ENCODE assay signal across 1 cellular context in the genomic region with DNA sequence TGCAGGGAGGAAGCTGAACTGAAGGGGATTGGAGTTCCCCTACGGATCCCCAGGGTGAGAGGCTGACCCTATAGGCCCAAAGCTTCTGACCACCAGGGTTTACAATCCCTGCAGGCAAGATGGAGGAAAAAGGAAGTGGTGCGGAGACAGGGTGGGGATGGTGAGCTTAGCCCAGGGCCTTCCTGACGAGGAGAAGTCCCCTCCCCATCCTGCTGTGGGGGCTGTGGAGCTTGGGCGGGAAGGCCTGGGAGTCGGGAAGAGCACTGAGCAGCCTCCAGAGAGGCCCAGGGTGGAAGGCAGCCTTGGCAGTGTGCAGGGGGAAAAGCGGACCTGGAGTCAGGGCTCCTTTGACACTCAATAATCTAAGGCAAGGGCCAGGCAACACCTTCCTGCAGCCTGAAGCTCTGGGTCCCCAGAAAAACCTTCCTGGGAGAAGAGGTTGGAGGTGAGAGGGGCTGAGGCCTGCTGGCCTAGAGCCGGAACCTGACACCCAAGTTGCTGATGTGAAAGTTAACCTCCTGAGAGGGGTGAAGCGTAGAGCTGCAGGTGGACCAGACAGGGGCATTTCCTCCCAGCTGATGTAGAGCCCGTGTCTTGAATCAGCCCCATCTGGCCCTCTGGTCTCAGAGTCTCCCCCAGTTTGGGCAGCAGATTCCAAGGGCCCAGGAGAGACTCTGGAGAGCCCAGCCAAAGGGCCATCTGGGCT.
TF ChIP-seq lines count a peak whose summit lies in the region.

No MANE protein-coding gene starts in this region.

TF ChIP-seq in HEK293, 187 proteins besides CTCF, POLR2A, EP300 and RAD21 (continued from another document):
- TF ChIP-seq ZNF174 (tag by site-specific recombination; IDR thresholded peaks at IDR 0.05) (no peak), MZF1 (tag by site-specific recombination; IDR thresholded peaks at IDR 0.05; ENCODE audit: borderline replicate concordance) (peak; percentile 92), ZNF146 (tag by site-specific recombination; IDR thresholded peaks at IDR 0.05) (no peak), ZNF529 (tag by site-specific recombination; IDR thresholded peaks at IDR 0.05; ENCODE audit: insufficient replicate concordance) (no peak), ZNF350 (tag by site-specific recombination; IDR thresholded peaks at IDR 0.05) (no peak), YY2 (tag by site-specific recombination; IDR thresholded peaks at IDR 0.05) (no peak), RBAK (tag by site-specific recombination; IDR thresholded peaks at IDR 0.05) (no peak), ZNF112 (tag by site-specific recombination; IDR thresholded peaks at IDR 0.05) (no peak), SP2 (tag by site-specific recombination; IDR thresholded peaks at IDR 0.05) (peak; percentile 27; the same call in 1 of the 2 replicates), ZNF600 (tag by site-specific recombination; IDR thresholded peaks at IDR 0.05) (peak; percentile 68), ZNF768 (tag by site-specific recombination; IDR thresholded peaks at IDR 0.05) (no peak), ZNF10 (tag by site-specific recombination; IDR thresholded peaks at IDR 0.05) (no peak), ZNF791 (tag by site-specific recombination; IDR thresholded peaks at IDR 0.05) (no peak), ZNF221 (tag by site-specific recombination; IDR thresholded peaks at IDR 0.05; ENCODE audit: borderline replicate concordance) (no peak), ZNF677 (tag by site-specific recombination; IDR thresholded peaks at IDR 0.05) (no peak), ZBTB1 (tag by site-specific recombination; IDR thresholded peaks at IDR 0.05) (no peak), ZNF121 (tag by site-specific recombination; IDR thresholded peaks at IDR 0.05) (no peak), ZNF433 (tag by site-specific recombination; IDR thresholded peaks at IDR 0.05; ENCODE audit: low read depth) (no peak), ZNF776 (tag by site-specific recombination; IDR thresholded peaks at IDR 0.05; ENCODE audit: borderline replicate concordance) (no peak), ZNF184 (tag by site-specific recombination; IDR thresholded peaks at IDR 0.05) (no peak), ZFHX2 (tag by site-specific recombination; conservative IDR thresholded peaks at IDR 0.05) (0 out of 2 replicates have a peak, but pooled peaks have one; percentile 32), ZNF248 (tag by site-specific recombination; IDR thresholded peaks at IDR 0.05) (no peak), ZNF37A (tag by site-specific recombination; IDR thresholded peaks at IDR 0.05) (no peak), ZNF654 (tag by site-specific recombination; IDR thresholded peaks at IDR 0.05; ENCODE audit: low read depth) (no peak), KLF10 (tag by site-specific recombination; IDR thresholded peaks at IDR 0.05) (no peak), ZNF544 (tag by site-specific recombination; IDR thresholded peaks at IDR 0.05) (no peak), ZNF169 (tag by site-specific recombination; IDR thresholded peaks at IDR 0.05) (no peak), GLIS2 (tag by site-specific recombination; IDR thresholded peaks at IDR 0.05) (0 out of 2 replicates have a peak, but pooled peaks have one; percentile 13), ZNF335 (tag by site-specific recombination; conservative IDR thresholded peaks at IDR 0.05) (no peak), ZBTB48 (tag by site-specific recombination; IDR thresholded peaks at IDR 0.05) (peak; percentile 39; the same call in 1 of the 2 replicates), ZNF610 (tag by site-specific recombination; IDR thresholded peaks at IDR 0.05; ENCODE audit: borderline replicate concordance) (no peak), ZNF341 (tag by site-specific recombination; IDR thresholded peaks at IDR 0.05; ENCODE audit: low read depth) (0 out of 2 replicates have a peak, but pooled peaks have one; percentile 15), FEZF1 (tag by site-specific recombination; IDR thresholded peaks at IDR 0.05) (no peak)
- TF ChIP-seq, protein P1, sequence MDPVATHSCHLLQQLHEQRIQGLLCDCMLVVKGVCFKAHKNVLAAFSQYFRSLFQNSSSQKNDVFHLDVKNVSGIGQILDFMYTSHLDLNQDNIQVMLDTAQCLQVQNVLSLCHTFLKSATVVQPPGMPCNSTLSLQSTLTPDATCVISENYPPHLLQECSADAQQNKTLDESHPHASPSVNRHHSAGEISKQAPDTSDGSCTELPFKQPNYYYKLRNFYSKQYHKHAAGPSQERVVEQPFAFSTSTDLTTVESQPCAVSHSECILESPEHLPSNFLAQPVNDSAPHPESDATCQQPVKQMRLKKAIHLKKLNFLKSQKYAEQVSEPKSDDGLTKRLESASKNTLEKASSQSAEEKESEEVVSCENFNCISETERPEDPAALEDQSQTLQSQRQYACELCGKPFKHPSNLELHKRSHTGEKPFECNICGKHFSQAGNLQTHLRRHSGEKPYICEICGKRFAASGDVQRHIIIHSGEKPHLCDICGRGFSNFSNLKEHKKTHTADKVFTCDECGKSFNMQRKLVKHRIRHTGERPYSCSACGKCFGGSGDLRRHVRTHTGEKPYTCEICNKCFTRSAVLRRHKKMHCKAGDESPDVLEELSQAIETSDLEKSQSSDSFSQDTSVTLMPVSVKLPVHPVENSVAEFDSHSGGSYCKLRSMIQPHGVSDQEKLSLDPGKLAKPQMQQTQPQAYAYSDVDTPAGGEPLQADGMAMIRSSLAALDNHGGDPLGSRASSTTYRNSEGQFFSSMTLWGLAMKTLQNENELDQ (tag by site-specific recombination; IDR thresholded peaks at IDR 0.05; ENCODE audit: low read depth): no peak
- TF ChIP-seq, protein P2, sequence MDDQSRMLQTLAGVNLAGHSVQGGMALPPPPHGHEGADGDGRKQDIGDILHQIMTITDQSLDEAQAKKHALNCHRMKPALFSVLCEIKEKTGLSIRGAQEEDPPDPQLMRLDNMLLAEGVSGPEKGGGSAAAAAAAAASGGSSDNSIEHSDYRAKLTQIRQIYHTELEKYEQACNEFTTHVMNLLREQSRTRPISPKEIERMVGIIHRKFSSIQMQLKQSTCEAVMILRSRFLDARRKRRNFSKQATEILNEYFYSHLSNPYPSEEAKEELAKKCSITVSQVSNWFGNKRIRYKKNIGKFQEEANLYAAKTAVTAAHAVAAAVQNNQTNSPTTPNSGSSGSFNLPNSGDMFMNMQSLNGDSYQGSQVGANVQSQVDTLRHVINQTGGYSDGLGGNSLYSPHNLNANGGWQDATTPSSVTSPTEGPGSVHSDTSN (CRISPR knock-in tag; IDR thresholded peaks at IDR 0.05): no peak
- TF ChIP-seq, protein P3, sequence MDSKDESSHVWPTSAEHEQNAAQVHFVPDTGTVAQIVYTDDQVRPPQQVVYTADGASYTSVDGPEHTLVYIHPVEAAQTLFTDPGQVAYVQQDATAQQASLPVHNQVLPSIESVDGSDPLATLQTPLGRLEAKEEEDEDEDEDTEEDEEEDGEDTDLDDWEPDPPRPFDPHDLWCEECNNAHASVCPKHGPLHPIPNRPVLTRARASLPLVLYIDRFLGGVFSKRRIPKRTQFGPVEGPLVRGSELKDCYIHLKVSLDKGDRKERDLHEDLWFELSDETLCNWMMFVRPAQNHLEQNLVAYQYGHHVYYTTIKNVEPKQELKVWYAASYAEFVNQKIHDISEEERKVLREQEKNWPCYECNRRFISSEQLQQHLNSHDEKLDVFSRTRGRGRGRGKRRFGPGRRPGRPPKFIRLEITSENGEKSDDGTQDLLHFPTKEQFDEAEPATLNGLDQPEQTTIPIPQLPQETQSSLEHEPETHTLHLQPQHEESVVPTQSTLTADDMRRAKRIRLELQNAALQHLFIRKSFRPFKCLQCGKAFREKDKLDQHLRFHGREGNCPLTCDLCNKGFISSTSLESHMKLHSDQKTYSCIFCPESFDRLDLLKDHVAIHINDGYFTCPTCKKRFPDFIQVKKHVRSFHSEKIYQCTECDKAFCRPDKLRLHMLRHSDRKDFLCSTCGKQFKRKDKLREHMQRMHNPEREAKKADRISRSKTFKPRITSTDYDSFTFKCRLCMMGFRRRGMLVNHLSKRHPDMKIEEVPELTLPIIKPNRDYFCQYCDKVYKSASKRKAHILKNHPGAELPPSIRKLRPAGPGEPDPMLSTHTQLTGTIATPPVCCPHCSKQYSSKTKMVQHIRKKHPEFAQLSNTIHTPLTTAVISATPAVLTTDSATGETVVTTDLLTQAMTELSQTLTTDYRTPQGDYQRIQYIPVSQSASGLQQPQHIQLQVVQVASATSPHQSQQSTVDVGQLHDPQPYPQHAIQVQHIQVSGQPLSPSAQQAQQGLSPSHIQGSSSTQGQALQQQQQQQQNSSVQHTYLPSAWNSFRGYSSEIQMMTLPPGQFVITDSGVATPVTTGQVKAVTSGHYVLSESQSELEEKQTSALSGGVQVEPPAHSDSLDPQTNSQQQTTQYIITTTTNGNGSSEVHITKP (tag by site-specific recombination; IDR thresholded peaks at IDR 0.05): peak; percentile 66; the same call in 1 of the 2 replicates
- TF ChIP-seq, protein P4, sequence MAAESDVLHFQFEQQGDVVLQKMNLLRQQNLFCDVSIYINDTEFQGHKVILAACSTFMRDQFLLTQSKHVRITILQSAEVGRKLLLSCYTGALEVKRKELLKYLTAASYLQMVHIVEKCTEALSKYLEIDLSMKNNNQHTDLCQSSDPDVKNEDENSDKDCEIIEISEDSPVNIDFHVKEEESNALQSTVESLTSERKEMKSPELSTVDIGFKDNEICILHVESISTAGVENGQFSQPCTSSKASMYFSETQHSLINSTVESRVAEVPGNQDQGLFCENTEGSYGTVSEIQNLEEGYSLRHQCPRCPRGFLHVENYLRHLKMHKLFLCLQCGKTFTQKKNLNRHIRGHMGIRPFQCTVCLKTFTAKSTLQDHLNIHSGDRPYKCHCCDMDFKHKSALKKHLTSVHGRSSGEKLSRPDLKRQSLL (tag by site-specific recombination; IDR thresholded peaks at IDR 0.05): 0 out of 2 replicates have a peak, but pooled peaks have one; percentile 15
